25 cellular contexts compared by ENCODE assay signal in the genomic region with DNA sequence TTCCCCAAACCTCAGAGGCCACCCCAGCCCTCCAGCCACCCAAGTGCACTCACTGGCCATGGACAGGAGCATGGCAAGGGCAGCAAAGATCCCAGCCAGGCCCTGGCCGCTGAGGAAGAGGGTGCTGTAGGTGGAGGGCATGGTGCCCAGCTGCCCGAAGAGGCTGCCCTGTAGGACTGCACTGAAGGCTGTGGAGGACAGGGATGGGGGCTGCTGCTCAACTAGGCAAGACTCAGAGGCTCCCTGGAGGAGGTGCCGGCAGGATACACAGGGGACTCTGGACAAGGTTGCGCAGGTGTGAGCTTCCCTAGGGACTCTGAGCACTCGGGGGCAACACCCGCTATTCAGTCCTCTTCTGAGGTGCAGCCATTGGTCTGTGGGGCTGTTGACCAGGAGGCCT. TPM values are rescaled to one million over a fixed set of nuclear protein-coding genes. Genes with fewer than 3 reads are reported as not detected.
DNase-seq lines count a peak whose midpoint lies in the region; ATAC-seq and TF ChIP-seq lines count a peak whose summit lies in the region.
"Had no signal": no experiment of that assay in that cellular context is flagged by ENCODE, and none has a peak within 500 bp of the region (broad histone marks: within the 10 kb centered on the region; RNA-seq: fewer than 3 reads in every experiment).

No MANE protein-coding gene starts in this region.

- peak overlapping the region in 1 of 2 experiments; percentile 35 for H3K23ac ChIP-seq in mesenchymal stem cell (ENCODE audit: low read length in 2 of 2)

- no peak overlapping the region for H2BK15ac ChIP-seq in mesenchymal stem cell (ENCODE audit: low read depth, poor library complexity, severe bottlenecking)

- H4K91ac ChIP-seq in mesenchymal stem cell (ENCODE audit: low read length): peak overlapping the region; percentile 65

- H3K9me3 ChIP-seq in mesenchymal stem cell (ENCODE audit: control insufficient read depth, low read length) (no peaks in the 10 kb centered on the region), gastroesophageal sphincter (no peaks in the 10 kb centered on the region)
- H3K9me3 ChIP-seq: BE2C, body of pancreas, SK-N-SH, thyroid gland had no signal

- WGBS in mesenchymal stem cell: 98% methylated on average over 6 of the region's 6 CpGs
- no CpG with 5 or more reads among the region's 6 CpGs for WGBS in gastroesophageal sphincter (ENCODE audit: low coverage in 1 of 2), 2 donors

- no peak overlapping the region for H2BK5ac ChIP-seq in mesenchymal stem cell (ENCODE audit: low read depth, low read length, poor library complexity, severe bottlenecking)

- ATAC-seq in activated naive CD4-positive, alpha-beta T cell treated with anti-CD3 and anti-CD28 coated beads, Interleukin-2, amount 50 U/mL, for 72 hours: no peak
- ATAC-seq in HG02973 (IDR thresholded peaks at IDR 0.05; ENCODE audit: unreplicated experiment) (no peak), gastroesophageal sphincter (no peak)
- ATAC-seq: activated naive CD8-positive, alpha-beta T cell treated with anti-CD3 and anti-CD28 coated beads, Interleukin-2, amount 50 U/mL, for 24 hours; body of pancreas; esophagus mucosa; stimulated activated naive CD8-positive, alpha-beta T cell treated with anti-CD3 and anti-CD28 coated beads, Interleukin-15, Interleukin-2, amounts not matched to agents 100 U/mL and 50 U/mL, for 24 hours had no signal

- H3K4me3 ChIP-seq in mesenchymal stem cell (ENCODE audit: insufficient read depth in 1 of 2, low read depth in 1 of 2, low read length in 2 of 2) (peak overlapping the region in 1 of 2 experiments; percentile 20), gastroesophageal sphincter (no peak overlapping the region)
- H3K4me3 ChIP-seq: body of pancreas, thyroid gland had no signal

- peaks cover 4% of the 10 kb centered on the region for H3K27me3 Mint-ChIP-seq in activated naive CD4-positive, alpha-beta T cell treated with anti-CD3 and anti-CD28 coated beads, Interleukin-2, amount 10 ng/mL, durations not matched to agents 7 days and 5 days

- H4K8ac ChIP-seq in mesenchymal stem cell (ENCODE audit: low read length): no peak overlapping the region

- H3K4me1 ChIP-seq in mesenchymal stem cell (ENCODE audit: control insufficient read depth, insufficient read depth, low read depth, low read length) (peaks cover 32% of the 10 kb centered on the region), gastroesophageal sphincter (peaks cover 0 to 32% (median 4%) of the 10 kb centered on the region in 3 donors)
- H3K4me1 ChIP-seq: BE2C had no signal

- H2BK120ac ChIP-seq in mesenchymal stem cell (ENCODE audit: low read depth, low read length): no peak overlapping the region

- H3K9ac ChIP-seq in mesenchymal stem cell (ENCODE audit: low read length): no peak overlapping the region
- H3K9ac ChIP-seq: SK-N-SH had no signal

- DNase-seq in activated naive CD4-positive, alpha-beta T cell treated with anti-CD3 and anti-CD28 coated beads, Interleukin-2, amount 10 ng/mL, durations not matched to agents 7 days and 5 days: no peak
- DNase-seq in activated naive CD4-positive, alpha-beta T cell treated with anti-CD3 and anti-CD28 coated beads, Interleukin-2, amount 50 U/mL, for 72 hours (ENCODE audit: low spot score in 2 of 2): no peak
- no peak for DNase-seq in mesenchymal stem cell
- no peak for DNase-seq in activated gamma-delta T cell treated with Interleukin-2 at 50 U/mL for 16 hours
- DNase-seq: activated CD8-positive, alpha-beta memory T cell treated with anti-CD3 and anti-CD28 coated beads, Interleukin-2, amount 50 U/mL, for 4 hours; activated naive CD8-positive, alpha-beta T cell treated with anti-CD3 and anti-CD28 coated beads, Interleukin-2, amount 50 U/mL, for 24 hours; BE2C; body of pancreas; effector memory CD4-positive, alpha-beta T cell; foreskin melanocyte; HFFc6; hypothalamus; MV-4-11; NCI-H1694; NCI-H2171 treated with DMSO at 0.1 percent for 48 hours; NCI-H526; RPMI8226; SK-N-SH; stimulated activated CD4-positive, alpha-beta T cell treated with anti-CD3 and anti-CD28 coated beads, Interleukin-4, amount 100 ng/mL, for 24 hours; stimulated activated naive CD8-positive, alpha-beta T cell treated with anti-CD3 and anti-CD28 coated beads, Interleukin-15, Interleukin-2, amounts not matched to agents 100 U/mL and 50 U/mL, for 24 hours; thyroid gland had no signal

- H3K27ac ChIP-seq in mesenchymal stem cell (ENCODE audit: low read length, poor library complexity, severe bottlenecking) (no peak overlapping the region), gastroesophageal sphincter (no peak overlapping the region)
- H3K27ac ChIP-seq: body of pancreas, thyroid gland had no signal

- TF ChIP-seq POLR2A in gastroesophageal sphincter (IDR thresholded peaks at IDR 0.05): no peak

- no peak overlapping the region for H3K4ac ChIP-seq in mesenchymal stem cell (ENCODE audit: low read depth in 1 of 2, low read length in 2 of 2)

- H3K9me3 Mint-ChIP-seq in activated naive CD4-positive, alpha-beta T cell treated with anti-CD3 and anti-CD28 coated beads, Interleukin-2, amount 10 ng/mL, durations not matched to agents 7 days and 5 days: no peaks in the 10 kb centered on the region
- no peaks in the 10 kb centered on the region for H3K9me3 Mint-ChIP-seq in activated naive CD4-positive, alpha-beta T cell treated with anti-CD3 and anti-CD28 coated beads, Interleukin-2, amount 50 U/mL, for 72 hours
- H3K9me3 Mint-ChIP-seq: activated naive CD8-positive, alpha-beta T cell treated with anti-CD3 and anti-CD28 coated beads, Interleukin-2, amount 50 U/mL, for 24 hours; HFFc6 had no signal

- no peak for TF ChIP-seq EP300 in gastroesophageal sphincter (IDR thresholded peaks at IDR 0.05)

- no peaks in the 10 kb centered on the region for H3K36me3 Mint-ChIP-seq in activated naive CD4-positive, alpha-beta T cell treated with anti-CD3 and anti-CD28 coated beads, Interleukin-2, amount 10 ng/mL, durations not matched to agents 7 days and 5 days
- H3K36me3 Mint-ChIP-seq in activated naive CD4-positive, alpha-beta T cell treated with anti-CD3 and anti-CD28 coated beads, Interleukin-2, amount 50 U/mL, for 72 hours: no peaks in the 10 kb centered on the region

- H3K4me1 Mint-ChIP-seq in activated naive CD4-positive, alpha-beta T cell treated with anti-CD3 and anti-CD28 coated beads, Interleukin-2, amount 10 ng/mL, durations not matched to agents 7 days and 5 days: peaks cover 29% of the 10 kb centered on the region

- H2BK12ac ChIP-seq in mesenchymal stem cell (ENCODE audit: low read length in 2 of 2): no peak overlapping the region

- H3K18ac ChIP-seq in mesenchymal stem cell (ENCODE audit: low read depth in 1 of 2, low read length in 2 of 2): no peak overlapping the region

- no peak overlapping the region for H2AFZ ChIP-seq in mesenchymal stem cell (ENCODE audit: low read depth, low read length)

- CTCF ChIA-PET in activated naive CD4-positive, alpha-beta T cell treated with anti-CD3 and anti-CD28 coated beads, Interleukin-2, amount 10 ng/mL, durations not matched to agents 7 days and 5 days (lab: Charles Lee): no interaction called here

- peak overlapping the region; percentile 17 for H2AK5ac ChIP-seq in mesenchymal stem cell (ENCODE audit: low read length, severe bottlenecking)

- no peak overlapping the region for H3K4me2 ChIP-seq in mesenchymal stem cell (ENCODE audit: low read length, poor library complexity, severe bottlenecking)
- H3K4me2 ChIP-seq: SK-N-SH had no signal

- H3K27me3 ChIP-seq in mesenchymal stem cell (ENCODE audit: control insufficient read depth in 1 of 2, insufficient read depth in 1 of 2, low read length in 2 of 2) (peaks cover 0 to 23% of the 10 kb centered on the region in 2 experiments), gastroesophageal sphincter (peaks cover 21% of the 10 kb centered on the region)
- H3K27me3 ChIP-seq: BE2C, body of pancreas, thyroid gland had no signal

- TF ChIP-seq CTCF in gastroesophageal sphincter (IDR thresholded peaks at IDR 0.05): no peak

- peaks cover 0 to 39% of the 10 kb centered on the region in 2 experiments for H3K36me3 ChIP-seq in mesenchymal stem cell (ENCODE audit: control insufficient read depth in 1 of 2, insufficient read depth in 2 of 2, low read depth in 1 of 2, low read length in 2 of 2)
- no peaks in the 10 kb centered on the region for H3K36me3 ChIP-seq in gastroesophageal sphincter
- H3K36me3 ChIP-seq: thyroid gland had no signal

- H3K14ac ChIP-seq in mesenchymal stem cell (ENCODE audit: low read length in 2 of 2): peak overlapping the region in 1 of 2 experiments; percentile 35

- H3K79me1 ChIP-seq in mesenchymal stem cell (replicated peaks; ENCODE audit: low read length, poor library complexity, severe bottlenecking): peaks cover 5% of the 10 kb centered on the region

- H3K4me3 Mint-ChIP-seq in activated naive CD4-positive, alpha-beta T cell treated with anti-CD3 and anti-CD28 coated beads, Interleukin-2, amount 10 ng/mL, durations not matched to agents 7 days and 5 days: no peak overlapping the region
- H3K4me3 Mint-ChIP-seq: activated naive CD8-positive, alpha-beta T cell treated with anti-CD3 and anti-CD28 coated beads, Interleukin-2, amount 50 U/mL, for 24 hours; HFFc6 had no signal

- peak overlapping the region; percentile 33 for H3K27ac Mint-ChIP-seq in activated naive CD4-positive, alpha-beta T cell treated with anti-CD3 and anti-CD28 coated beads, Interleukin-2, amount 10 ng/mL, durations not matched to agents 7 days and 5 days
- no peak overlapping the region for H3K27ac Mint-ChIP-seq in activated naive CD4-positive, alpha-beta T cell treated with anti-CD3 and anti-CD28 coated beads, Interleukin-2, amount 50 U/mL, for 72 hours
- H3K27ac Mint-ChIP-seq: activated naive CD8-positive, alpha-beta T cell treated with anti-CD3 and anti-CD28 coated beads, Interleukin-2, amount 50 U/mL, for 24 hours; HFFc6 had no signal

RNA-seq across cellular contexts. Expression of a gene that starts 3.1 kb away (rescaled TPM):
- 10 to 100 TPM in 1 of 2 donors, 1 to 10 TPM in 1; 6.1 to 10.5 TPM for total RNA-seq in activated naive CD4-positive, alpha-beta T cell treated with anti-CD3 and anti-CD28 coated beads, Interleukin-2, amount 50 U/mL, for 72 hours
- polyA plus RNA-seq in mesenchymal stem cell (2013, experiment 1 of 2): 14.6 TPM
- 14.5 TPM for polyA plus RNA-seq in mesenchymal stem cell (2013, experiment 2 of 2)
- total RNA-seq in gastroesophageal sphincter: 1 to 10 TPM in 2 of 4 donors, under 1 TPM in 2; 0.27 to 3.2 (median 1.2) TPM
- total RNA-seq: HFFc6 had no signal

RNA-seq across cellular contexts. Expression of a gene that starts 21.1 kb away (rescaled TPM):
- total RNA-seq in activated naive CD4-positive, alpha-beta T cell treated with anti-CD3 and anti-CD28 coated beads, Interleukin-2, amount 50 U/mL, for 72 hours: 1 to 10 TPM; 6.5 to 8.9 TPM
- 31.2 TPM for polyA plus RNA-seq in mesenchymal stem cell (2013, experiment 1 of 2)
- 31.7 TPM for polyA plus RNA-seq in mesenchymal stem cell (2013, experiment 2 of 2)
- 10 to 100 TPM; 39.7 to 62.0 (median 47.6) TPM for total RNA-seq in gastroesophageal sphincter

RNA-seq across cellular contexts. Expression of a gene that starts 23.6 kb away (rescaled TPM):
- total RNA-seq in activated naive CD4-positive, alpha-beta T cell treated with anti-CD3 and anti-CD28 coated beads, Interleukin-2, amount 50 U/mL, for 72 hours: 10 to 100 TPM; 32.1 to 33.5 TPM
- 37.1 TPM for polyA plus RNA-seq in mesenchymal stem cell (2013, experiment 1 of 2)
- 35.4 TPM for polyA plus RNA-seq in mesenchymal stem cell (2013, experiment 2 of 2)
- 10 to 100 TPM; 26.6 to 44.2 (median 35.5) TPM for total RNA-seq in gastroesophageal sphincter

RNA-seq across cellular contexts. Expression of a gene that starts 32.2 kb away (rescaled TPM):
- 1 to 10 TPM; 2.6 to 4.9 TPM for total RNA-seq in activated naive CD4-positive, alpha-beta T cell treated with anti-CD3 and anti-CD28 coated beads, Interleukin-2, amount 50 U/mL, for 72 hours
- polyA plus RNA-seq in mesenchymal stem cell (2013, experiment 1 of 2): 29.1 TPM
- polyA plus RNA-seq in mesenchymal stem cell (2013, experiment 2 of 2): 26.9 TPM
- 1 to 10 TPM; 3.8 to 9.3 (median 4.7) TPM for total RNA-seq in gastroesophageal sphincter

RNA-seq across cellular contexts. Expression of a gene that starts 51.6 kb away (rescaled TPM):
- under 1 TPM; 0.31 to 0.36 TPM for total RNA-seq in activated naive CD4-positive, alpha-beta T cell treated with anti-CD3 and anti-CD28 coated beads, Interleukin-2, amount 50 U/mL, for 72 hours
- polyA plus RNA-seq in mesenchymal stem cell (2013, experiment 1 of 2): 318 TPM
- polyA plus RNA-seq in mesenchymal stem cell (2013, experiment 2 of 2): 313 TPM
- 10 to 100 TPM; 23.1 to 68.2 (median 27.0) TPM for total RNA-seq in gastroesophageal sphincter
- total RNA-seq: renal cortical epithelial cell had no signal

Comparison
In these comparisons a context has a peak if more than half of its experiments do, and no peak if none do; other contexts are left out.
1. RNA of a gene that starts 21.1 kb away (total RNA-seq): 39.7 to 62.0 TPM in gastroesophageal sphincter; 6.5 to 8.9 TPM in activated naive CD4-positive, alpha-beta T cell treated with anti-CD3 and anti-CD28 coated beads, Interleukin-2, amount 50 U/mL, for 72 hours; every median in the first group is over 4 times any median in the second.